ENCODE assay signal across 8 cellular contexts in genomic region chr14:104753528-104754212, GRCh38.
A peak's percentile ranks its signal among the peaks of the same experiment; 100 is the strongest.
DNase-seq lines count a peak whose midpoint lies in the region; ATAC-seq lines count a peak whose summit lies in the region.

No MANE protein-coding gene starts in this region.

- DNase-seq in T-helper 1 cell (no peak), iPS DF 6.9 (ENCODE audit: low read depth, low spot score) (no peak), NCI-H226 (no peak), NCI-H1105 treated with DMSO at 0.1 percent for 48 hours (lab: John Stamatoyannopoulos, UW) (no peak)
- peak; percentile 41 to 43 for DNase-seq in activated T-cell treated with anti-CD3 and anti-CD28 coated beads, Interleukin-2, amount 50 U/mL, for 48 hours
- DNase-seq in stimulated activated effector memory CD8-positive, alpha-beta T cell treated with anti-CD3 and anti-CD28 coated beads, Interleukin-12 subunit alpha, Interleukin-12 subunit beta, amount 100 ng/mL, for 72 hours (ENCODE audit: low spot score in 2 of 2), result peak in 1 of 2 donors; percentile 60

- peak overlapping the region; percentile 99 for H3K4me3 ChIP-seq in iPS DF 6.9 (ENCODE audit: low read length)

- peak overlapping the region; percentile 84 for H3K27ac Mint-ChIP-seq in T-helper 1 cell treated with Interleukin-12 subunit alpha and Interleukin-12 subunit beta and Interleukin-4 antibody, amounts not matched to agents 30 μg/mL and 1 μg/mL, for 36 hours
- peak overlapping the region; percentile 95 for H3K27ac Mint-ChIP-seq in stimulated activated effector memory CD8-positive, alpha-beta T cell treated with anti-CD3 and anti-CD28 coated beads, Interleukin-12 subunit alpha, Interleukin-12 subunit beta, amount 100 ng/mL, for 72 hours

- ATAC-seq in stimulated activated effector memory CD8-positive, alpha-beta T cell treated with anti-CD3 and anti-CD28 coated beads, Interleukin-12 subunit alpha, Interleukin-12 subunit beta, amount 100 ng/mL, for 72 hours, result no peak
- no peak for ATAC-seq in GM21515 (IDR thresholded peaks at IDR 0.05; ENCODE audit: unreplicated experiment)

- no peaks in the 10 kb centered on the region for H3K9me3 ChIP-seq in iPS DF 6.9 (ENCODE audit: control insufficient read depth, insufficient read depth, low read length)

- peaks cover 8% of the 10 kb centered on the region for H3K36me3 Mint-ChIP-seq in T-helper 1 cell treated with Interleukin-12 subunit alpha and Interleukin-12 subunit beta and Interleukin-4 antibody, amounts not matched to agents 30 μg/mL and 1 μg/mL, for 36 hours (ENCODE audit: low read depth)
- H3K36me3 Mint-ChIP-seq in stimulated activated effector memory CD8-positive, alpha-beta T cell treated with anti-CD3 and anti-CD28 coated beads, Interleukin-12 subunit alpha, Interleukin-12 subunit beta, amount 100 ng/mL, for 72 hours, result peaks cover 48% of the 10 kb centered on the region

- H3K9me3 Mint-ChIP-seq in T-helper 1 cell treated with Interleukin-12 subunit alpha and Interleukin-12 subunit beta and Interleukin-4 antibody, amounts not matched to agents 30 μg/mL and 1 μg/mL, for 36 hours, result no peaks in the 10 kb centered on the region
- no peaks in the 10 kb centered on the region for H3K9me3 Mint-ChIP-seq in stimulated activated effector memory CD8-positive, alpha-beta T cell treated with anti-CD3 and anti-CD28 coated beads, Interleukin-12 subunit alpha, Interleukin-12 subunit beta, amount 100 ng/mL, for 72 hours

- peaks cover 32% of the 10 kb centered on the region for H3K36me3 ChIP-seq in iPS DF 6.9 (ENCODE audit: control insufficient read depth, insufficient read depth, low read length)

- H3K4me1 ChIP-seq in iPS DF 6.9 (ENCODE audit: control insufficient read depth, insufficient read depth, low read length), result peaks cover 5% of the 10 kb centered on the region; the same call in 1 of the 2 replicates

- peak overlapping the region; percentile 88 for H3K4me3 Mint-ChIP-seq in T-helper 1 cell treated with Interleukin-12 subunit alpha and Interleukin-12 subunit beta and Interleukin-4 antibody, amounts not matched to agents 30 μg/mL and 1 μg/mL, for 36 hours
- peak overlapping the region; percentile 95 for H3K4me3 Mint-ChIP-seq in stimulated activated effector memory CD8-positive, alpha-beta T cell treated with anti-CD3 and anti-CD28 coated beads, Interleukin-12 subunit alpha, Interleukin-12 subunit beta, amount 100 ng/mL, for 72 hours

- H3K27ac ChIP-seq in iPS DF 6.9 (ENCODE audit: low read length), result no peak overlapping the region

- no peaks in the 10 kb centered on the region for H3K27me3 Mint-ChIP-seq in T-helper 1 cell treated with Interleukin-12 subunit alpha and Interleukin-12 subunit beta and Interleukin-4 antibody, amounts not matched to agents 30 μg/mL and 1 μg/mL, for 36 hours (ENCODE audit: low read depth)

- no peaks in the 10 kb centered on the region for H3K27me3 ChIP-seq in iPS DF 6.9 (ENCODE audit: control insufficient read depth, insufficient read depth, low read length)

- peaks cover 24% of the 10 kb centered on the region for H3K4me1 Mint-ChIP-seq in T-helper 1 cell treated with Interleukin-12 subunit alpha and Interleukin-12 subunit beta and Interleukin-4 antibody, amounts not matched to agents 30 μg/mL and 1 μg/mL, for 36 hours (ENCODE audit: low read depth)
- H3K4me1 Mint-ChIP-seq in stimulated activated effector memory CD8-positive, alpha-beta T cell treated with anti-CD3 and anti-CD28 coated beads, Interleukin-12 subunit alpha, Interleukin-12 subunit beta, amount 100 ng/mL, for 72 hours, result peaks cover 36% of the 10 kb centered on the region

- WGBS in iPS DF 6.9 (ENCODE audit: insufficient coverage, insufficient read length), result no CpG with 5 or more reads among the region's 30 CpGs

Comparison
In these comparisons a context has a peak if more than half of its experiments do, and no peak if none do; other contexts are left out.
1. DNase-seq: peak in activated T-cell treated with anti-CD3 and anti-CD28 coated beads, Interleukin-2, amount 50 U/mL, for 48 hours (2 of 2); none in T-helper 1 cell (0 of 5), iPS DF 6.9 (single experiment), NCI-H226 (single experiment) and NCI-H1105 treated with DMSO at 0.1 percent for 48 hours (single experiment).